ENCODE assay signal across 9 cellular contexts in genomic region chr5:68046445-68046844, GRCh38.
DNase-seq lines count a peak whose midpoint lies in the region; ATAC-seq, FAIRE-seq and TF ChIP-seq lines count a peak whose summit lies in the region.
"Had no signal": no experiment of that assay in that cellular context is flagged by ENCODE, and none has a peak within 500 bp of the region (broad histone marks: within the 10 kb centered on the region; RNA-seq: fewer than 3 reads in every experiment).

No MANE protein-coding gene starts in this region.

- no peaks in the 10 kb centered on the region for H3K9me3 ChIP-seq in astrocyte (ENCODE audit: insufficient read depth, low read depth, low read length)

- POLR2A ChIA-PET in GM10248 (lab: Yijun Ruan, JAX) = no interaction called here

- no peaks in the 10 kb centered on the region for H3K36me3 ChIP-seq in astrocyte (ENCODE audit: insufficient read depth, low read length)
- H3K36me3 ChIP-seq: BLaER1 had no signal

- DNase-seq in ACHN = peak; percentile 89
- DNase-seq in M059J (ENCODE audit: low read depth) = peak; percentile 98
- DNase-seq in astrocyte (ENCODE audit: low read depth) = peak; percentile 97
- DNase-seq in left lobe of liver (ENCODE audit: low spot score) = no peak
- no peak for DNase-seq in NCI-H1105 treated with DMSO at 0.1 percent for 48 hours (lab: John Stamatoyannopoulos, UW)
- DNase-seq in GM10248 (ENCODE audit: extremely low spot score) = no peak
- DNase-seq in putamen (ENCODE audit: low spot score) = no peak

- no peaks in the 10 kb centered on the region for H3K79me2 ChIP-seq in astrocyte (ENCODE audit: insufficient read depth, low read length)

- H3K4me3 ChIP-seq in astrocyte (ENCODE audit: insufficient read depth, low read depth, low read length) = no peak overlapping the region
- H3K4me3 ChIP-seq: BLaER1 had no signal

- peaks cover 14% of the 10 kb centered on the region for H3K4me1 ChIP-seq in astrocyte (ENCODE audit: insufficient read depth, low read length)

- TF ChIP-seq CTCF in astrocyte (IDR thresholded peaks at IDR 0.05; ENCODE audit: insufficient read depth, low read depth, low read length) (no peak), GM10248 (IDR thresholded peaks at IDR 0.05; ENCODE audit: control extremely low read depth, extremely low read depth, low read depth, missing control alignments) (no peak)

- peak overlapping the region; percentile 74 for H3K4me2 ChIP-seq in astrocyte (ENCODE audit: low read length)
- H3K4me2 ChIP-seq: BLaER1 had no signal

- H3K4me3 Mint-ChIP-seq in astrocyte (ENCODE audit: unreplicated experiment) = no peak overlapping the region

- CTCF ChIA-PET in GM10248 (lab: Yijun Ruan, JAX) = no interaction called here

- H3K27ac Mint-ChIP-seq in astrocyte (ENCODE audit: unreplicated experiment) = peak overlapping the region; percentile 96

- H3K9ac ChIP-seq in astrocyte (ENCODE audit: low read length) = peak overlapping the region; percentile 60
- H3K9ac ChIP-seq: BLaER1 had no signal

- peaks cover 7% of the 10 kb centered on the region for H3K4me1 Mint-ChIP-seq in astrocyte (ENCODE audit: low read depth, unreplicated experiment)

- H2AFZ ChIP-seq in astrocyte (ENCODE audit: low read depth, low read length) = no peak overlapping the region

- H4K20me1 ChIP-seq in astrocyte (ENCODE audit: insufficient read depth, low read length) = no peaks in the 10 kb centered on the region
- H4K20me1 ChIP-seq: BLaER1 had no signal

- peak; percentile 99 for FAIRE-seq in astrocyte (lab: Jason Lieb, UNC)

- in situ Hi-C loops in ACHN (cut with HindIII; ENCODE audit: low pct_ligation_motif_present, low pct_unique_long_range_greater_than_20kb, low sequenced_read_pairs) = no loop called here

- peaks cover 9% of the 10 kb centered on the region for H3K9me3 Mint-ChIP-seq in astrocyte (ENCODE audit: unreplicated experiment)

- H3K27me3 ChIP-seq in astrocyte (ENCODE audit: insufficient read depth, low read length) = no peaks in the 10 kb centered on the region
- H3K27me3 ChIP-seq: BLaER1 had no signal

- no peaks in the 10 kb centered on the region for H3K27me3 Mint-ChIP-seq in astrocyte (ENCODE audit: low read depth, unreplicated experiment)

- H3K36me3 Mint-ChIP-seq in astrocyte (ENCODE audit: low read depth, unreplicated experiment) = no peaks in the 10 kb centered on the region

- peak; percentile 53 for ATAC-seq in left lobe of liver
- no peak for ATAC-seq in activated CD4-positive, CD25-positive, alpha-beta regulatory T cell treated with anti-CD3 and anti-CD28 coated beads, Interleukin-2, amount 50 U/mL, for 24 hours

- peak overlapping the region; percentile 78 for H3K27ac ChIP-seq in astrocyte (ENCODE audit: low read depth, low read length)
- H3K27ac ChIP-seq: BLaER1 had no signal

Comparison
In these comparisons a context has a peak if more than half of its experiments do, and no peak if none do; other contexts are left out.
1. DNase-seq: peak in ACHN (single experiment), M059J (single experiment) and astrocyte (single experiment); none in left lobe of liver (single experiment), NCI-H1105 treated with DMSO at 0.1 percent for 48 hours (single experiment), GM10248 (single experiment) and putamen (single experiment).